ENCODE assay signal across 8 cellular contexts in the genomic region with DNA sequence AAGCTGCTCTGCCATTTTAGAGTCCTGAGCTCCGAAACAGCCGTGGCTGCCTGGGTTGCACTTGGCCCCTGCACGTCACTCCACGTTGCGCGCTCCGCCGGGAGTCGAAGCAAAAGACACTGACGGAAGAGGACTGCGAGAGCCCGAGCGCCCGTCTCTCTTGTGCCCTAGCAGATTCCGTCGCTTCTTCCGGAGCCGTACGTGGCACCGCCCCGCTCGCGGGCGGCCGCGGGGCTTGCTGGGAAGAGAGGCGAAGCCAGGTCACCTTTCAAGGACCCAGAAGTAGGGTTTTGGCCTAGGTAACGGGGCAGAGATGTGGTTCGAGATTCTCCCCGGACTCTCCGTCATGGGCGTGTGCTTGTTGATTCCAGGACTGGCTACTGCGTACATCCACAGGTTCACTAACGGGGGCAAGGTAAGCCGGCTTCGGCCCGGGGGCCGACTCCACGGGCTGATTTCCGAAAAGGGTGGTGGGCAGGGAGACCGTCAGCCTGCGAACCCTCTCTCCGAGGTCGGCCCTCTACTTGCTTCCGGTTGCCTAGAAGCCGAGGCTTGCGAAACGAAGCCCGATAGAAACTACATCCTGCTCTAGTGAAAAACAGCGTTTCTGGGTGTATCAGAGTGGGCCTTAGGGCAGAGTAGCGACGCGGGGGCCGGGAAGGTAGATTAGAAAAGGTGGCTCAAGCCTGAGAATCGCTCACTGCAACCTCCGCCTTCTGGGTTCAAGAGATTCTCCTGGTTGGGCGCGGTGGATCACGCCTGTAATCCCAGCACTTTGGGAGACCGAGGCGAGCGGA. TPM values are rescaled to one million over a fixed set of nuclear protein-coding genes. Genes with fewer than 3 reads are reported as not detected.
DNase-seq lines count a peak whose midpoint lies in the region; ATAC-seq and TF ChIP-seq lines count a peak whose summit lies in the region.

Gene NDUFA1, plus strand, starts transcription at position 234 of the 797 bp plus-strand sequence. Its CDS starts 80 bp downstream, at position 314.
Gene RNF113A, minus strand, starts transcription at position 135 of the 797 bp plus-strand sequence. Its CDS starts 120 bp downstream, at position 15.

- H3K4me1 ChIP-seq in HUES64 (ENCODE audit: insufficient read depth, low read length) (no peaks in the 10 kb centered on the region), OCI-LY7 (ENCODE audit: insufficient read depth, low read length, poor library complexity, severe bottlenecking) (peaks cover 18% of the 10 kb centered on the region), mucosa of descending colon (ENCODE audit: low read depth) (no peaks in the 10 kb centered on the region)

- H3K79me2 ChIP-seq in OCI-LY7 (ENCODE audit: insufficient read depth, low read depth, low read length) = peaks cover 42% of the 10 kb centered on the region

- H3K9ac ChIP-seq in HUES64 (ENCODE audit: low read depth, low read length) = peak within 1 kb of the TSS; percentile 77

- DNase-seq in DMS 273 (lab: John Stamatoyannopoulos, UW; ENCODE audit: unreplicated experiment) = peak; percentile 93
- peak; percentile 90 for DNase-seq in OCI-LY7 (ENCODE audit: low spot score)
- peak; percentile 73 for DNase-seq in activated T-cell treated with anti-CD3 and anti-CD28 coated beads for 24 hours (ENCODE audit: low read depth)
- DNase-seq in epidermal melanocyte (ENCODE audit: insufficient read length, low spot score) = peak; percentile 46
- peak; percentile 86 to 94 (median 91) for DNase-seq in mucosa of descending colon
- peak; percentile 70 for DNase-seq in stimulated activated CD8-positive, alpha-beta memory T cell treated with anti-CD3 and anti-CD28 coated beads, Interleukin-4, amount 100 ng/mL, for 24 hours (ENCODE audit: low read depth)

- TF ChIP-seq CTCF in OCI-LY7 (conservative IDR thresholded peaks at IDR 0.05; ENCODE audit: low read length) = no peak
- no peak for TF ChIP-seq CTCF in mucosa of descending colon (IDR thresholded peaks at IDR 0.05)

- no peaks in the 10 kb centered on the region for H3K9me2 ChIP-seq in OCI-LY7 (ENCODE audit: insufficient read depth, low read length)

- under 1% methylated on average over 62 of the region's 62 CpGs for WGBS in HUES64

- no peaks in the 10 kb centered on the region for H3K27me3 ChIP-seq in HUES64 (ENCODE audit: insufficient read depth, low read length)

- intact Hi-C loops in OCI-LY7 (cut with micrococcal nuclease; ENCODE audit: unreplicated experiment) (loop anchor here (1.0 to 2.0 kb wide), 2 partner anchors 19 to 80 kb away; partner anchors contain the start of genes RPL39 and UPF3B), mucosa of descending colon (cut with DNase I, micrococcal nuclease) (no loop called here)

- H2AFZ ChIP-seq in OCI-LY7 (ENCODE audit: low read length) = peak within 1 kb of the TSS; percentile 65

- CTCF ChIA-PET in OCI-LY7 (lab: Charles Lee; ENCODE audit: unreplicated experiment) = no interaction called here

- H3K27ac ChIP-seq in HUES64 (ENCODE audit: low read depth, low read length) (peak within 1 kb of the TSS; percentile 93), OCI-LY7 (ENCODE audit: low read depth, low read length, poor library complexity, severe bottlenecking) (peak within 1 kb of the TSS; percentile 93)

- BruUV-seq in OCI-LY7 (replicated peaks; lab: Mats Ljungman, UMichigan) = no TSS peak

- ATAC-seq in GM21515 (IDR thresholded peaks at IDR 0.05; ENCODE audit: unreplicated experiment) = peak; percentile 96
- ATAC-seq in mucosa of descending colon = peak; percentile 98

- H4K20me1 ChIP-seq in OCI-LY7 (ENCODE audit: insufficient read depth, low read length) = peaks cover 4% of the 10 kb centered on the region; the same call in 1 of the 2 replicates

- H3K4me3 ChIP-seq in HUES64 (ENCODE audit: low read length) = peak within 1 kb of the TSS; percentile 91
- H3K4me3 ChIP-seq in OCI-LY7 (ENCODE audit: low read depth, low read length, poor library complexity, severe bottlenecking) = peak within 1 kb of the TSS; percentile 91
- peak within 1 kb of the TSS; percentile 56 for H3K4me3 ChIP-seq in mucosa of descending colon

- peak within 1 kb of the TSS; percentile 88 for H3K4me2 ChIP-seq in OCI-LY7 (ENCODE audit: low read length)

- H3K9me3 ChIP-seq in HUES64 (ENCODE audit: insufficient read depth, low read depth, low read length) (no peaks in the 10 kb centered on the region), OCI-LY7 (ENCODE audit: low read length) (no peaks in the 10 kb centered on the region), mucosa of descending colon (no peaks in the 10 kb centered on the region)

- POLR2A ChIA-PET in OCI-LY7 (lab: Charles Lee) = interaction anchor here (0.7 to 2.7 kb wide), 5 partner anchors 10 to 409 kb away, joined by 3 to 14 read pairs (median 4); partner anchors contain the start of gene UPF3B

- H3K36me3 ChIP-seq in HUES64 (ENCODE audit: insufficient read depth, low read length) (peaks cover 16% of the 10 kb centered on the region), OCI-LY7 (ENCODE audit: insufficient read depth, low read length) (peaks cover 18% of the 10 kb centered on the region), mucosa of descending colon (ENCODE audit: low read depth) (no peaks in the 10 kb centered on the region)

RNA-seq across cellular contexts. Expression of gene NDUFA1, which starts in this region (rescaled TPM):
- 64.3 TPM for polyA plus RNA-seq in HUES64 (2013, experiment 1 of 2)
- 74.5 TPM for polyA plus RNA-seq in HUES64 (2013, experiment 2 of 2)
- total RNA-seq in OCI-LY7 (2014; rRNA removed; shearing (Covaris generic)) = 61.3 and 82.1 TPM in 2 replicates
- 66.7 and 86.3 TPM in 2 replicates for total RNA-seq in OCI-LY7 (2022)
- total RNA-seq in mucosa of descending colon = 100 to 1,000 TPM; 157 to 191 (median 187) TPM

RNA-seq across cellular contexts. Expression of gene RNF113A, which starts in this region (rescaled TPM):
- 10.6 TPM for polyA plus RNA-seq in HUES64 (2013, experiment 1 of 2)
- 10.7 TPM for polyA plus RNA-seq in HUES64 (2013, experiment 2 of 2)
- 32.8 and 37.4 TPM in 2 replicates for total RNA-seq in OCI-LY7 (2014; rRNA removed; shearing (Covaris generic))
- total RNA-seq in OCI-LY7 (2022) = 25.2 and 26.4 TPM in 2 replicates
- total RNA-seq in mucosa of descending colon = 10 to 100 TPM; 12.2 to 13.5 (median 12.6) TPM

Comparison
In these comparisons a context has a peak if more than half of its experiments do, and no peak if none do; other contexts are left out.
1. Peak in every context shown above with its lines: DNase-seq, ATAC-seq, H3K4me3 ChIP-seq and H3K27ac ChIP-seq.